15 cellular contexts compared by ENCODE assay signal in genomic region chr12:111150476-111150875, GRCh38.
"Had no signal": no experiment of that assay in that cellular context is flagged by ENCODE, and none has a peak within 500 bp of the region (broad histone marks: within the 10 kb centered on the region; RNA-seq: fewer than 3 reads in every experiment).

No MANE protein-coding gene starts in this region.

- H3K9me3 ChIP-seq: esophagus muscularis mucosa, mucosa of descending colon had no signal

- H3K36me3 Mint-ChIP-seq: activated naive CD8-positive, alpha-beta T cell treated with anti-CD3 and anti-CD28 coated beads for 36 hours; immature natural killer cell; naive thymus-derived CD8-positive, alpha-beta T cell had no signal

- H3K27ac ChIP-seq: esophagus muscularis mucosa, stomach had no signal

- H3K36me3 ChIP-seq: esophagus muscularis mucosa, stomach had no signal

- H3K4me3 Mint-ChIP-seq: activated naive CD8-positive, alpha-beta T cell treated with anti-CD3 and anti-CD28 coated beads for 36 hours; activated T-cell treated with anti-CD3 and anti-CD28 coated beads, Interleukin-2, amount 50 U/mL, for 4 hours; immature natural killer cell; naive thymus-derived CD8-positive, alpha-beta T cell had no signal

- H3K4me3 ChIP-seq: esophagus muscularis mucosa, lung, mucosa of descending colon, stomach had no signal

- H3K27me3 Mint-ChIP-seq: activated naive CD8-positive, alpha-beta T cell treated with anti-CD3 and anti-CD28 coated beads for 36 hours had no signal

- ATAC-seq: activated T-cell treated with anti-CD3 and anti-CD28 coated beads, Interleukin-2, amount 50 U/mL, for 4 hours; mucosa of descending colon; naive thymus-derived CD8-positive, alpha-beta T cell had no signal

- H3K4me1 Mint-ChIP-seq: activated naive CD8-positive, alpha-beta T cell treated with anti-CD3 and anti-CD28 coated beads for 36 hours; immature natural killer cell had no signal

- H3K27ac Mint-ChIP-seq: activated naive CD8-positive, alpha-beta T cell treated with anti-CD3 and anti-CD28 coated beads for 36 hours; immature natural killer cell had no signal

- DNase-seq: activated CD4-positive, alpha-beta T cell treated with anti-CD3 and anti-CD28 coated beads, Interleukin-2, amount 50 U/mL, for 4 hours; activated CD4-positive, CD25-positive, alpha-beta regulatory T cell treated with anti-CD3 and anti-CD28 coated beads, Interleukin-2, amount 50 U/mL, for 72 hours; activated effector memory CD4-positive, alpha-beta T cell treated with anti-CD3 and anti-CD28 coated beads, Interleukin-2, amount 50 U/mL, for 16 hours; activated naive CD8-positive, alpha-beta T cell treated with anti-CD3 and anti-CD28 coated beads for 36 hours; activated T-cell treated with anti-CD3 and anti-CD28 coated beads, Interleukin-2, amount 50 U/mL, for 4 hours; cerebellar nuclear complex; immature natural killer cell; mucosa of descending colon; naive thymus-derived CD8-positive, alpha-beta T cell; retina; stimulated activated CD4-positive, alpha-beta T cell treated with anti-CD3 and anti-CD28 coated beads, Interleukin-15, amount 100 ng/mL, for 24 hours; stimulated activated CD4-positive, alpha-beta T cell treated with anti-CD3 and anti-CD28 coated beads, Interleukin-4, amount 100 ng/mL, for 4 hours; stomach had no signal
